In genomic region chr14:30521899-30522736, GRCh38 we compare ENCODE assay signal across 8 cellular contexts. TPM values are rescaled to one million over a fixed set of nuclear protein-coding genes. Genes with fewer than 3 reads are reported as not detected.
A peak's percentile ranks its signal among the peaks of the same experiment; 100 is the strongest.
DNase-seq lines count a peak whose midpoint lies in the region; ATAC-seq and TF ChIP-seq lines count a peak whose summit lies in the region.

No MANE protein-coding gene starts in this region.

- no peaks in the 10 kb centered on the region for H3K79me2 ChIP-seq in DND-41 (ENCODE audit: insufficient read depth, low read length)

- H3K9me3 ChIP-seq in DND-41 (ENCODE audit: insufficient read depth, low read length, severe bottlenecking), result no peaks in the 10 kb centered on the region

- no peak overlapping the region for H2AFZ ChIP-seq in DND-41 (ENCODE audit: low read depth, low read length)

- ATAC-seq in DND-41 (ENCODE audit: insufficient read depth, low read depth) (peak; percentile 40; the same call in 2 of the 3 replicates), GM19463 (IDR thresholded peaks at IDR 0.05; ENCODE audit: unreplicated experiment) (peak; percentile 72)

- no peaks in the 10 kb centered on the region for H3K36me3 ChIP-seq in DND-41 (ENCODE audit: insufficient read depth, low read length)

- no peak for DNase-seq in DND-41
- peak; percentile 47 for DNase-seq in M059J (ENCODE audit: low read depth)
- DNase-seq in SK-MEL-5 (ENCODE audit: low read depth, low spot score), result peak; percentile 57
- DNase-seq in fibroblast of gingiva (ENCODE audit: low read depth), result peak; percentile 30
- DNase-seq in putamen (ENCODE audit: low spot score), result peak; percentile 52
- no peak for DNase-seq in UCSD-AML1 (lab: John Stamatoyannopoulos, UW; ENCODE audit: unreplicated experiment)
- no peak for DNase-seq in GDM1 (lab: John Stamatoyannopoulos, UW)

- in situ Hi-C loops in SK-MEL-5 (cut with HindIII; ENCODE audit: low pct_unique_long_range_greater_than_20kb, low sequenced_read_pairs), result no loop called here

- peaks cover 5% of the 10 kb centered on the region; the same call in 1 of the 2 replicates for H3K4me1 ChIP-seq in DND-41 (ENCODE audit: insufficient read depth, low read length)

- no peak overlapping the region for H3K27ac ChIP-seq in DND-41 (ENCODE audit: low read length)

- no peak overlapping the region for H3K4me3 ChIP-seq in DND-41 (ENCODE audit: low read depth in 1 of 2, low read length in 2 of 2)

- H3K27me3 ChIP-seq in DND-41 (ENCODE audit: insufficient read depth, low read length, poor library complexity), result no peaks in the 10 kb centered on the region

- H3K4me2 ChIP-seq in DND-41 (ENCODE audit: insufficient read depth, low read length), result no peak overlapping the region

- TF ChIP-seq CTCF in DND-41 (IDR thresholded peaks at IDR 0.05; ENCODE audit: borderline replicate concordance, extremely low read depth, low read length, poor library complexity, severe bottlenecking), result peak; percentile 77

- no peak overlapping the region for H3K9ac ChIP-seq in DND-41 (ENCODE audit: low read depth, low read length)

- H4K20me1 ChIP-seq in DND-41 (ENCODE audit: insufficient read depth, low read length), result no peaks in the 10 kb centered on the region

RNA-seq across cellular contexts. Expression of gene G2E3, which starts 36.8 kb away (rescaled TPM):
- 19.0 and 31.5 TPM in 2 replicates for total RNA-seq in M059J (2014; rRNA removed; shearing (Covaris generic))
- 16.8 and 19.2 TPM in 2 replicates for total RNA-seq in SK-MEL-5 (2014; rRNA removed; shearing (Covaris generic))
- polyA plus RNA-seq in SK-MEL-5 (2015; cell fraction: cytosol; rRNA removed), result 6.0 and 10.2 TPM in 2 replicates
- polyA plus RNA-seq in SK-MEL-5 (2015; cell fraction: nucleus; rRNA removed), result 23.3 and 29.3 TPM in 2 replicates

Comparison
In these comparisons a context has a peak if more than half of its experiments do, and no peak if none do; other contexts are left out.
1. DNase-seq: peak in M059J (single experiment), SK-MEL-5 (single experiment), fibroblast of gingiva (single experiment) and putamen (single experiment); none in DND-41 (single experiment), UCSD-AML1 (single experiment) and GDM1 (single experiment).